In the genomic region with DNA sequence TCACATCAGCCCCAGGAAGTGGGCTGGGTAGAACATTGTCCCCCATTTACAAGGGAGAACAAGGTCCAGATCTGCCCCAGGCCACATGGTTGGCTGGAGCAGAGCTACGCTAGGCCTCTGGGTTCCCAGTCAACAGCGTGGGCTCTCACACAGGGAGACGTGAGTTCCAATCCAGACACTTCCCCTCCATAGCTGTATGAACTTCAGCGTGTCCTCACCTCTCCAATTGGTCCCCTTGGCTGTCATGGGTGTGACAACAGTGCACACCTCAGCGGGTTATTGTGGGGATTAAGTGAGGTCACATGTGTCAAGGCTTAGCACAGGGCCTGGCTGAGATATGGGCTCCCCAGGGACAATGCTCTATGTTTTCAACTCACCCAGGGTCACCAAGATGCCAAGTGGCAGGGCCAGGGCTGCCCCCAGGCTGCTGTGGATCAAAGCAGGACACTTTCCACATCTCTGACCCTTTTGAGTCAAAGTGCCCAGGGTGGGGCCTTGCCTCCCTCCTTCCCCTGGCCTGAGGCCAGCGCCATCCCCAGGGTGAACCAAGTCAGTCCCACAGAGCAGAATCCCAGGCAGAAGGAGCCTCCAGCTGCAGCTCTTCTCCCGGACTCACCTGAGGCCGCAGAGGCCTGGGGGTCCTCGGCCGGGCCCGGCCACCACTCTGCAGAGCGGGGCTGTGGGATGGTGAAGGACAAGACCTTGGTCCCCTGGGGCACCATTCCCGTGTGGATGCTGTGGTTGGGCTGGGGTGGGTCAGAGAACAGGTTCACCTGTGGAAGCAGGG, we compare ENCODE assay signal across 8 cellular contexts.
DNase-seq lines count a peak whose midpoint lies in the region; ATAC-seq and TF ChIP-seq lines count a peak whose summit lies in the region.

No MANE protein-coding gene starts in this region.

- POLR2A ChIA-PET in RWPE1 (lab: Yijun Ruan, JAX; ENCODE audit: low non-redundant PET): no interaction called here

- no peaks in the 10 kb centered on the region for H3K27me3 Mint-ChIP-seq in stimulated activated memory B cell treated with anti-CD40 and anti-IgM and Interleukin-4, amounts not matched to agents 10 μg/mL and 1 μg/mL and 100 μg/mL, for 72 hours

- H3K27ac ChIP-seq in RWPE1 (peak overlapping the region; percentile 44), duodenal mucosa (ENCODE audit: low read depth, low read length) (peak overlapping the region; percentile 43)

- no peak for DNase-seq in RWPE1 (ENCODE audit: low spot score)
- DNase-seq in NCI-H187 (lab: John Stamatoyannopoulos, UW): no peak
- no peak for DNase-seq in NCI-H2107 (lab: John Stamatoyannopoulos, UW)
- no peak for DNase-seq in AML-193 (lab: John Stamatoyannopoulos, UW)
- DNase-seq in NK-92 (lab: John Stamatoyannopoulos, UW; ENCODE audit: unreplicated experiment): no peak

- peak; percentile 24 for ATAC-seq in GM21786 (IDR thresholded peaks at IDR 0.05; ENCODE audit: unreplicated experiment)
- no peak for ATAC-seq in stimulated activated memory B cell treated with anti-CD40 and anti-IgM and Interleukin-4, amounts not matched to agents 10 μg/mL and 1 μg/mL and 100 μg/mL, for 72 hours

- peak overlapping the region; percentile 58 for H3K4me3 Mint-ChIP-seq in stimulated activated memory B cell treated with anti-CD40 and anti-IgM and Interleukin-4, amounts not matched to agents 10 μg/mL and 1 μg/mL and 100 μg/mL, for 72 hours

- no peak for TF ChIP-seq CTCF in RWPE1 (conservative IDR thresholded peaks at IDR 0.05; ENCODE audit: low read depth)

- H3K9me3 ChIP-seq in duodenal mucosa (ENCODE audit: control insufficient read depth in 1 of 2, low read length in 2 of 2): no peaks in the 10 kb centered on the region

- peak overlapping the region; percentile 59 for H3K27ac Mint-ChIP-seq in stimulated activated memory B cell treated with anti-CD40 and anti-IgM and Interleukin-4, amounts not matched to agents 10 μg/mL and 1 μg/mL and 100 μg/mL, for 72 hours

- peaks cover 40% of the 10 kb centered on the region in 2 donors for H3K4me1 ChIP-seq in duodenal mucosa (ENCODE audit: control insufficient read depth in 1 of 2, insufficient read depth in 2 of 2, low read length in 2 of 2)

- H3K36me3 Mint-ChIP-seq in stimulated activated memory B cell treated with anti-CD40 and anti-IgM and Interleukin-4, amounts not matched to agents 10 μg/mL and 1 μg/mL and 100 μg/mL, for 72 hours: peaks cover 77% of the 10 kb centered on the region

- peaks cover 7% of the 10 kb centered on the region for H3K9me3 Mint-ChIP-seq in stimulated activated memory B cell treated with anti-CD40 and anti-IgM and Interleukin-4, amounts not matched to agents 10 μg/mL and 1 μg/mL and 100 μg/mL, for 72 hours

- H3K36me3 ChIP-seq in duodenal mucosa (ENCODE audit: control insufficient read depth in 1 of 2, insufficient read depth in 2 of 2, low read length in 2 of 2): peaks cover 37 to 66% of the 10 kb centered on the region in 2 donors

- H3K4me3 ChIP-seq in duodenal mucosa (ENCODE audit: low read depth in 1 of 2, low read length in 2 of 2): no peak overlapping the region

- H3K4me1 Mint-ChIP-seq in stimulated activated memory B cell treated with anti-CD40 and anti-IgM and Interleukin-4, amounts not matched to agents 10 μg/mL and 1 μg/mL and 100 μg/mL, for 72 hours: peaks cover 95% of the 10 kb centered on the region

- H3K9ac ChIP-seq in duodenal mucosa (ENCODE audit: low read depth in 1 of 2, low read length in 2 of 2): peak overlapping the region in 1 of 2 donors; percentile 13

- H3K27me3 ChIP-seq in duodenal mucosa (ENCODE audit: control insufficient read depth in 1 of 2, insufficient read depth in 2 of 2, low read length in 2 of 2): no peaks in the 10 kb centered on the region

- CTCF ChIA-PET in RWPE1 (lab: Yijun Ruan, JAX): interaction anchor here (0.7 kb wide), 2 partner anchors 47 to 486 kb away, joined by 3 read pairs; no protein-coding TSS in a partner anchor
